8 cellular contexts compared by ENCODE assay signal in genomic region chr1:25875154-25875855, GRCh38. TPM values are rescaled to one million over a fixed set of nuclear protein-coding genes. Genes with fewer than 3 reads are reported as not detected.
DNase-seq lines count a peak whose midpoint lies in the region; TF ChIP-seq lines count a peak whose summit lies in the region.

Gene PAQR7, minus strand, starts transcription at chr1:25875708. Its CDS starts 11,869 bp downstream, at chr1:25863839.

- in situ Hi-C loops in SK-MEL-5 (cut with HindIII; ENCODE audit: low pct_unique_long_range_greater_than_20kb, low sequenced_read_pairs), result no loop called here

- H3K27ac ChIP-seq in testis, result peak within 1 kb of the TSS; percentile 81 to 88

- H3K9me3 Mint-ChIP-seq in activated naive CD4-positive, alpha-beta T cell treated with anti-CD3 and anti-CD28 coated beads, Interleukin-2, amount 50 U/mL, for 24 hours, result no peaks in the 10 kb centered on the region
- peaks cover 3% of the 10 kb centered on the region for H3K9me3 Mint-ChIP-seq in glutamatergic neuron (ENCODE audit: unreplicated experiment)

- DNase-seq in DMS 273 (lab: John Stamatoyannopoulos, UW; ENCODE audit: unreplicated experiment) (peak; percentile 82), DMS 273 treated with DMSO at 0.1 percent for 48 hours (lab: John Stamatoyannopoulos, UW) (no peak), HT1080 (ENCODE audit: low read depth) (peak; percentile 62), SK-MEL-5 (ENCODE audit: low read depth, low spot score) (peak; percentile 37), glutamatergic neuron (peak; percentile 78), nucleus accumbens (lab: John Stamatoyannopoulos, UW) (peak in 54 of 56 donors; percentile 20 to 91 (median 70)), testis (peak; percentile 91)

- peaks cover 59% of the 10 kb centered on the region for H3K4me1 ChIP-seq in testis

- peaks cover 5% of the 10 kb centered on the region for H3K4me1 Mint-ChIP-seq in activated naive CD4-positive, alpha-beta T cell treated with anti-CD3 and anti-CD28 coated beads, Interleukin-2, amount 50 U/mL, for 24 hours
- peaks cover 3% of the 10 kb centered on the region for H3K4me1 Mint-ChIP-seq in glutamatergic neuron (ENCODE audit: low read depth, unreplicated experiment)

- peak within 1 kb of the TSS; percentile 85 for H3K4me3 Mint-ChIP-seq in activated naive CD4-positive, alpha-beta T cell treated with anti-CD3 and anti-CD28 coated beads, Interleukin-2, amount 50 U/mL, for 24 hours
- peak within 1 kb of the TSS; percentile 91 for H3K4me3 Mint-ChIP-seq in glutamatergic neuron (ENCODE audit: unreplicated experiment)

- no peaks in the 10 kb centered on the region for H3K36me3 Mint-ChIP-seq in activated naive CD4-positive, alpha-beta T cell treated with anti-CD3 and anti-CD28 coated beads, Interleukin-2, amount 50 U/mL, for 24 hours
- H3K36me3 Mint-ChIP-seq in glutamatergic neuron (ENCODE audit: unreplicated experiment), result peaks cover 2% of the 10 kb centered on the region

- WGBS in testis, 2 donors, result 0% methylated on average over 29 to 31 of the region's 75 CpGs

- H3K36me3 ChIP-seq in testis (ENCODE audit: low read depth, missing control alignments), result no peaks in the 10 kb centered on the region

- H3K27me3 ChIP-seq in testis, result no peaks in the 10 kb centered on the region

- H3K27ac Mint-ChIP-seq in activated naive CD4-positive, alpha-beta T cell treated with anti-CD3 and anti-CD28 coated beads, Interleukin-2, amount 50 U/mL, for 24 hours, result peak within 1 kb of the TSS; percentile 26
- H3K27ac Mint-ChIP-seq in glutamatergic neuron (ENCODE audit: unreplicated experiment), result no peak within 1 kb of the TSS

- H3K4me3 ChIP-seq in testis, result peak within 1 kb of the TSS; percentile 71 to 77

- intact Hi-C loops in testis (cut with DNase I; ENCODE audit: low total_unique reads), result no loop called here

- H3K9me3 ChIP-seq in testis, result no peaks in the 10 kb centered on the region

- TF ChIP-seq POLR2A in testis (IDR thresholded peaks at IDR 0.05), result no peak

- no peaks in the 10 kb centered on the region for H3K27me3 Mint-ChIP-seq in activated naive CD4-positive, alpha-beta T cell treated with anti-CD3 and anti-CD28 coated beads, Interleukin-2, amount 50 U/mL, for 24 hours
- peaks cover 4% of the 10 kb centered on the region for H3K27me3 Mint-ChIP-seq in glutamatergic neuron (ENCODE audit: unreplicated experiment)

- no peak for TF ChIP-seq CTCF in glutamatergic neuron (IDR thresholded peaks at IDR 0.05; ENCODE audit: partially characterized antibody, unreplicated experiment)
- no peak for TF ChIP-seq CTCF in testis (IDR thresholded peaks at IDR 0.05)

RNA-seq across cellular contexts. Expression of gene PAQR7, which starts in this region (rescaled TPM):
- total RNA-seq in HT1080 (2014; rRNA removed; shearing (Covaris generic)), result 9.6 and 10.0 TPM in 2 replicates
- 8.1 and 9.2 TPM in 2 replicates for polyA plus RNA-seq in HT1080 (2015; cell fraction: cytosol; rRNA removed)
- 10.2 and 12.7 TPM in 2 replicates for polyA plus RNA-seq in HT1080 (2015; cell fraction: nucleus; rRNA removed)
- total RNA-seq in SK-MEL-5 (2014; rRNA removed; shearing (Covaris generic)), result 4.2 TPM in 2 replicates
- 5.8 and 6.0 TPM in 2 replicates for polyA plus RNA-seq in SK-MEL-5 (2015; cell fraction: cytosol; rRNA removed)
- 4.1 and 4.3 TPM in 2 replicates for polyA plus RNA-seq in SK-MEL-5 (2015; cell fraction: nucleus; rRNA removed)
- total RNA-seq in glutamatergic neuron (ENCODE audit: unreplicated experiment) (6.4 TPM), testis (10 to 100 TPM; 92.4 to 94.8 TPM)
- polyA plus RNA-seq in testis (ENCODE audit: insufficient read depth, low read depth, low replicate concordance), result 89.3 TPM
